In genomic region chr1:179156026-179156425, GRCh38 we compare ENCODE assay signal across 25 cellular contexts.
"Had no signal": no experiment of that assay in that cellular context is flagged by ENCODE, and none has a peak within 500 bp of the region (broad histone marks: within the 10 kb centered on the region; RNA-seq: fewer than 3 reads in every experiment).

No MANE protein-coding gene starts in this region.

- H3K27me3 Mint-ChIP-seq: activated CD4-positive, alpha-beta memory T cell treated with anti-CD3 and anti-CD28 coated beads for 36 hours; activated CD8-positive, alpha-beta memory T cell treated with anti-CD3 and anti-CD28 coated beads, Interleukin-2, amount 10 ng/mL, durations not matched to agents 7 days and 5 days; activated naive CD8-positive, alpha-beta T cell treated with anti-CD3 and anti-CD28 coated beads, Interleukin-2, amount 50 U/mL, for 24 hours; brain; memory B cell had no signal

- H3K27me3 ChIP-seq: esophagus squamous epithelium, gastroesophageal sphincter, pancreas, right atrium auricular region, spleen, transverse colon, uterus had no signal

- ATAC-seq: activated CD8-positive, alpha-beta memory T cell treated with anti-CD3 and anti-CD28 coated beads, Interleukin-2, amount 10 ng/mL, durations not matched to agents 7 days and 5 days; activated naive CD8-positive, alpha-beta T cell treated with anti-CD3 and anti-CD28 coated beads, Interleukin-2, amount 50 U/mL, for 24 hours; mucosa of descending colon; pancreas; psoas muscle; WTC11 had no signal

- H3K36me3 ChIP-seq: esophagus squamous epithelium, gastroesophageal sphincter, pancreas, right atrium auricular region, spleen, transverse colon, uterus had no signal

- H3K27ac ChIP-seq: esophagus squamous epithelium, pancreas, psoas muscle, spleen, transverse colon had no signal

- DNase-seq: activated CD4-positive, alpha-beta memory T cell treated with anti-CD3 and anti-CD28 coated beads for 36 hours; activated CD8-positive, alpha-beta memory T cell treated with anti-CD3 and anti-CD28 coated beads, Interleukin-2, amount 10 ng/mL, durations not matched to agents 7 days and 5 days; activated gamma-delta T cell; activated naive CD4-positive, alpha-beta T cell treated with anti-CD3 and anti-CD28 coated beads, Interleukin-2, amount 50 U/mL, for 16 hours; activated naive CD8-positive, alpha-beta T cell treated with anti-CD3 and anti-CD28 coated beads, Interleukin-2, amount 50 U/mL, for 24 hours; activated T-cell treated with anti-CD3 and anti-CD28 coated beads for 4 hours; anterior cingulate cortex; caudate nucleus; effector memory CD4-positive, alpha-beta T cell; esophagus squamous epithelium; head of caudate nucleus; mucosa of descending colon; nephron progenitor cell; pancreas; psoas muscle; spleen; stimulated activated CD4-positive, alpha-beta T cell treated with anti-CD3 and anti-CD28 coated beads, Interleukin-4, amount 100 ng/mL, for 1 hour; stimulated activated naive CD4-positive, alpha-beta T cell; transverse colon; uterus had no signal

- H3K4me1 Mint-ChIP-seq: brain, WTC11 had no signal

- H3K4me1 ChIP-seq: uterus had no signal

- H3K9me3 Mint-ChIP-seq: activated CD4-positive, alpha-beta memory T cell treated with anti-CD3 and anti-CD28 coated beads for 36 hours; activated naive CD8-positive, alpha-beta T cell treated with anti-CD3 and anti-CD28 coated beads, Interleukin-2, amount 50 U/mL, for 24 hours; WTC11 had no signal

- H3K4me3 ChIP-seq: esophagus squamous epithelium, gastroesophageal sphincter, mucosa of descending colon, pancreas, psoas muscle, right atrium auricular region, spleen, transverse colon, uterus had no signal

- H3K9me3 ChIP-seq: esophagus squamous epithelium, gastroesophageal sphincter, mucosa of descending colon, pancreas, psoas muscle, right atrium auricular region, spleen, transverse colon, uterus had no signal

- H3K4me3 Mint-ChIP-seq: activated CD4-positive, alpha-beta memory T cell treated with anti-CD3 and anti-CD28 coated beads for 36 hours; activated CD8-positive, alpha-beta memory T cell treated with anti-CD3 and anti-CD28 coated beads, Interleukin-2, amount 10 ng/mL, durations not matched to agents 7 days and 5 days; activated naive CD8-positive, alpha-beta T cell treated with anti-CD3 and anti-CD28 coated beads, Interleukin-2, amount 50 U/mL, for 24 hours; brain; memory B cell; nephron progenitor cell; WTC11 had no signal

- H3K36me3 Mint-ChIP-seq: activated CD4-positive, alpha-beta memory T cell treated with anti-CD3 and anti-CD28 coated beads for 36 hours; activated CD8-positive, alpha-beta memory T cell treated with anti-CD3 and anti-CD28 coated beads, Interleukin-2, amount 10 ng/mL, durations not matched to agents 7 days and 5 days; WTC11 had no signal

- H3K27ac Mint-ChIP-seq: activated CD4-positive, alpha-beta memory T cell treated with anti-CD3 and anti-CD28 coated beads for 36 hours; activated CD8-positive, alpha-beta memory T cell treated with anti-CD3 and anti-CD28 coated beads, Interleukin-2, amount 10 ng/mL, durations not matched to agents 7 days and 5 days; activated naive CD8-positive, alpha-beta T cell treated with anti-CD3 and anti-CD28 coated beads, Interleukin-2, amount 50 U/mL, for 24 hours; brain; memory B cell; nephron progenitor cell; WTC11 had no signal
